9 cellular contexts compared by ENCODE assay signal in the genomic region with DNA sequence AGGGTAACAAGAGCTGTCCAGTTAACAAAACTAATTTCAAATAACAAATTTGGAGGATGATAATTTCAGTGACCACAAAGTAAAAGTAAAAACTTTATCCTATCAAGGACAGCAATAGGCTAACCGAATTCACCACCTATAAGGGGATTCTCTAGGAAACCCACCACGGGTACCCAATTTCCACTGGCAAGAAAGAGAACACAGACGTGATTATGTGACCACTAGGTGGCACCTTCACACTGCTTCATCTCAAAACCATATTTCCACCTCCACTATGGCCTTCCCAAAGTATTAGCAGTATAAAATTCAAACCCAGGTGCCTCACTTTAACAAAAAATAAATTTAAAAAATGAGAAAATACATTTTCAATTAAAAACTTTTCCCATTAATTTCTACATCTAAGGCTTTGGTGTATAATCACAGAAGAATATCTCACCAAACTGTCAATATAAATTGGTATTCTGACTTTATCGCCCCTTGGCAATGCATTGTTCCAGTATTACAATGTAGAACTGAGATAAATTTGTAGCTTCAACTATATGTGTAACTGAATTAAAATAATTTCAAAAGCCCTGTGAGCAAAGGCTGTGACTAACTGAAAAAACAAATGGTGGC.
DNase-seq lines count a peak whose midpoint lies in the region; ATAC-seq, FAIRE-seq and TF ChIP-seq lines count a peak whose summit lies in the region.
"Had no signal": no experiment of that assay in that cellular context is flagged by ENCODE, and none has a peak within 500 bp of the region (broad histone marks: within the 10 kb centered on the region; RNA-seq: fewer than 3 reads in every experiment).

No MANE protein-coding gene starts in this region.

- no peak for ATAC-seq in stimulated activated memory B cell treated with anti-CD40 and anti-IgM and Interleukin-4, amounts not matched to agents 10 μg/mL and 1 μg/mL and 100 μg/mL, for 72 hours

- TF ChIP-seq CTCF in MCF 10A (IDR thresholded peaks at IDR 0.05; ENCODE audit: unreplicated experiment), result peak; percentile 67

- H3K4me1 Mint-ChIP-seq in MCF 10A (ENCODE audit: insufficient read depth, unreplicated experiment), result no peaks in the 10 kb centered on the region
- no peaks in the 10 kb centered on the region for H3K4me1 Mint-ChIP-seq in stimulated activated memory B cell treated with anti-CD40 and anti-IgM and Interleukin-4, amounts not matched to agents 10 μg/mL and 1 μg/mL and 100 μg/mL, for 72 hours

- POLR2A ChIA-PET in MCF 10A (lab: Yijun Ruan, JAX), result interaction anchor here (0.7 to 1.9 kb wide), 3 partner anchors 28 to 82 kb away, joined by 3 to 9 read pairs (median 3); no protein-coding TSS in a partner anchor

- DNase-seq in DMS153 treated with DMSO at 0.1 percent for 48 hours (lab: John Stamatoyannopoulos, UW; ENCODE audit: unreplicated experiment), result peak; percentile 20
- DNase-seq in DMS153 (lab: John Stamatoyannopoulos, UW), result no peak
- DNase-seq in HTR-8/SVneo (ENCODE audit: insufficient read length, low spot score), result peak; percentile 51
- peak; percentile 34 for DNase-seq in RCC 7860 (ENCODE audit: low spot score)
- DNase-seq in MCF 10A (ENCODE audit: unreplicated experiment), result peak; percentile 62
- DNase-seq in islet precursor cell, result peak; percentile 56
- DNase-seq in stimulated activated CD8-positive, alpha-beta memory T cell treated with anti-CD3 and anti-CD28 coated beads, Interleukin-7, amount 100 ng/mL, for 24 hours (ENCODE audit: low read depth), result peak; percentile 1
- DNase-seq: activated naive CD8-positive, alpha-beta T cell treated with anti-CD3 and anti-CD28 coated beads, Interleukin-2, amount 10 ng/mL, durations not matched to agents 7 days and 5 days had no signal

- no TSS peak for BruUV-seq in MCF 10A (replicated peaks; lab: Mats Ljungman, UMichigan)

- H3K4me3 Mint-ChIP-seq in MCF 10A (ENCODE audit: unreplicated experiment), result no peak overlapping the region
- H3K4me3 Mint-ChIP-seq in stimulated activated memory B cell treated with anti-CD40 and anti-IgM and Interleukin-4, amounts not matched to agents 10 μg/mL and 1 μg/mL and 100 μg/mL, for 72 hours, result no peak overlapping the region
- H3K4me3 Mint-ChIP-seq: activated naive CD8-positive, alpha-beta T cell treated with anti-CD3 and anti-CD28 coated beads, Interleukin-2, amount 10 ng/mL, durations not matched to agents 7 days and 5 days had no signal

- no peaks in the 10 kb centered on the region for H3K27me3 Mint-ChIP-seq in MCF 10A (ENCODE audit: insufficient read depth, unreplicated experiment)
- H3K27me3 Mint-ChIP-seq in stimulated activated memory B cell treated with anti-CD40 and anti-IgM and Interleukin-4, amounts not matched to agents 10 μg/mL and 1 μg/mL and 100 μg/mL, for 72 hours, result peaks cover 4% of the 10 kb centered on the region

- no peak overlapping the region for H3K27ac Mint-ChIP-seq in MCF 10A (ENCODE audit: low read depth, unreplicated experiment)
- H3K27ac Mint-ChIP-seq in stimulated activated memory B cell treated with anti-CD40 and anti-IgM and Interleukin-4, amounts not matched to agents 10 μg/mL and 1 μg/mL and 100 μg/mL, for 72 hours, result no peak overlapping the region
- H3K27ac Mint-ChIP-seq: activated naive CD8-positive, alpha-beta T cell treated with anti-CD3 and anti-CD28 coated beads, Interleukin-2, amount 10 ng/mL, durations not matched to agents 7 days and 5 days had no signal

- H3K9me3 Mint-ChIP-seq in MCF 10A (ENCODE audit: unreplicated experiment), result no peaks in the 10 kb centered on the region
- no peaks in the 10 kb centered on the region for H3K9me3 Mint-ChIP-seq in stimulated activated memory B cell treated with anti-CD40 and anti-IgM and Interleukin-4, amounts not matched to agents 10 μg/mL and 1 μg/mL and 100 μg/mL, for 72 hours
- H3K9me3 Mint-ChIP-seq: activated naive CD8-positive, alpha-beta T cell treated with anti-CD3 and anti-CD28 coated beads, Interleukin-2, amount 10 ng/mL, durations not matched to agents 7 days and 5 days had no signal

- CTCF ChIA-PET in MCF 10A (lab: Yijun Ruan, JAX), result interaction anchor here (0.6 to 6.6 kb wide), 44 partner anchors 9 to 944 kb away, joined by 3 to 147 read pairs (median 4); a partner anchor contains a TSS

- intact Hi-C loops in MCF 10A (cut with micrococcal nuclease), result loop anchor here (1.0 to 10.0 kb wide), 4 partner anchors 71 to 981 kb away; no protein-coding TSS in a partner anchor

- FAIRE-seq in HTR-8/SVneo (lab: Jason Lieb, UNC) (peak; percentile 62), RCC 7860 (lab: Jason Lieb, UNC) (peak; percentile 17)

- H3K36me3 Mint-ChIP-seq in MCF 10A (ENCODE audit: insufficient read depth, unreplicated experiment), result no peaks in the 10 kb centered on the region
- no peaks in the 10 kb centered on the region for H3K36me3 Mint-ChIP-seq in stimulated activated memory B cell treated with anti-CD40 and anti-IgM and Interleukin-4, amounts not matched to agents 10 μg/mL and 1 μg/mL and 100 μg/mL, for 72 hours
- H3K36me3 Mint-ChIP-seq: activated naive CD8-positive, alpha-beta T cell treated with anti-CD3 and anti-CD28 coated beads, Interleukin-2, amount 10 ng/mL, durations not matched to agents 7 days and 5 days had no signal
